ENCODE assay signal across 26 cellular contexts in genomic region chr6:41077536-41077935, GRCh38. TPM values are rescaled to one million over a fixed set of nuclear protein-coding genes. Genes with fewer than 3 reads are reported as not detected.
A peak's percentile ranks its signal among the peaks of the same experiment; 100 is the strongest.
DNase-seq lines count a peak whose midpoint lies in the region; ATAC-seq and TF ChIP-seq lines count a peak whose summit lies in the region.
"Had no signal": no experiment of that assay in that cellular context is flagged by ENCODE, and none has a peak within 500 bp of the region (broad histone marks: within the 10 kb centered on the region; RNA-seq: fewer than 3 reads in every experiment).

No MANE protein-coding gene starts in this region.

- CTCF ChIA-PET in activated CD4-positive, alpha-beta T cell treated with anti-CD3 and anti-CD28 coated beads for 36 hours (lab: Charles Lee), result no interaction called here
- CTCF ChIA-PET in activated CD4-positive, alpha-beta T cell treated with anti-CD3 and anti-CD28 coated beads, Interleukin-2, amount 10 ng/mL, durations not matched to agents 7 days and 5 days (lab: Charles Lee), result no interaction called here
- CTCF ChIA-PET in PC-9 (lab: Charles Lee), result no interaction called here

- peak overlapping the region; percentile 43 for H3K27ac Mint-ChIP-seq in activated CD4-positive, alpha-beta T cell treated with anti-CD3 and anti-CD28 coated beads for 36 hours
- H3K27ac Mint-ChIP-seq in activated CD4-positive, alpha-beta T cell treated with anti-CD3 and anti-CD28 coated beads, Interleukin-2, amount 10 ng/mL, durations not matched to agents 7 days and 5 days, result no peak overlapping the region

- no peaks in the 10 kb centered on the region for H3K9me3 ChIP-seq in Loucy (ENCODE audit: insufficient read depth, low read depth, low read length)
- H3K9me3 ChIP-seq in PC-9 (ENCODE audit: insufficient read depth, low read depth), result no peaks in the 10 kb centered on the region
- H3K9me3 ChIP-seq: SJSA1 had no signal

- intact Hi-C loops in activated CD4-positive, alpha-beta T cell treated with anti-CD3 and anti-CD28 coated beads for 36 hours (cut with DNase I, micrococcal nuclease), result loop anchor here in 1 of 2 experiments (10.0 kb wide), 1 partner anchor 107 kb away; no protein-coding TSS in a partner anchor
- intact Hi-C loops in PC-9 (cut with micrococcal nuclease; ENCODE audit: unreplicated experiment), result loop anchor here (5.0 kb wide), 1 partner anchor 1965 kb away; no protein-coding TSS in a partner anchor

- no peak for ATAC-seq in activated CD4-positive, alpha-beta T cell treated with anti-CD3 and anti-CD28 coated beads for 36 hours
- ATAC-seq: HCT116 had no signal

- H3K9me2 ChIP-seq in Loucy (replicated peaks; ENCODE audit: low read depth, low read length), result no peaks in the 10 kb centered on the region
- H3K9me2 ChIP-seq in PC-9 (ENCODE audit: insufficient read depth), result no peaks in the 10 kb centered on the region

- no TSS peak for BruUV-seq in PC-9 (replicated peaks; lab: Mats Ljungman, UMichigan)

- H3K4me3 Mint-ChIP-seq in activated CD4-positive, alpha-beta T cell treated with anti-CD3 and anti-CD28 coated beads for 36 hours, result no peak overlapping the region
- H3K4me3 Mint-ChIP-seq in activated CD4-positive, alpha-beta T cell treated with anti-CD3 and anti-CD28 coated beads, Interleukin-2, amount 10 ng/mL, durations not matched to agents 7 days and 5 days, result no peak overlapping the region
- H3K4me3 Mint-ChIP-seq: CD8-positive, alpha-beta memory T cell had no signal

- H3K4me1 ChIP-seq in Loucy (ENCODE audit: insufficient read depth, low read length, poor library complexity, severe bottlenecking) (peaks cover 81% of the 10 kb centered on the region), PC-9 (replicated peaks; ENCODE audit: insufficient read depth) (peaks cover 20% of the 10 kb centered on the region)

- peak overlapping the region; percentile 96 for H3K9ac ChIP-seq in Loucy (ENCODE audit: low read depth, low read length, poor library complexity, severe bottlenecking)

- H4K20me1 ChIP-seq in Loucy (ENCODE audit: insufficient read depth, low read length, poor library complexity, severe bottlenecking), result peaks cover 88% of the 10 kb centered on the region
- H4K20me1 ChIP-seq in PC-9 (ENCODE audit: insufficient read depth), result peaks cover 57% of the 10 kb centered on the region

- H3K4me3 ChIP-seq in Loucy (ENCODE audit: low read length, poor library complexity, severe bottlenecking), result peak overlapping the region; percentile 94
- H3K4me3 ChIP-seq in PC-9, result no peak overlapping the region
- no peak overlapping the region for H3K4me3 ChIP-seq in coronary artery
- H3K4me3 ChIP-seq: SJSA1 had no signal

- H3F3A ChIP-seq in Loucy (ENCODE audit: low read depth), result peaks cover 3% of the 10 kb centered on the region
- H3F3A ChIP-seq in PC-9 (ENCODE audit: insufficient read depth, low read depth), result peaks cover 22% of the 10 kb centered on the region

- POLR2A ChIA-PET in activated CD4-positive, alpha-beta T cell treated with anti-CD3 and anti-CD28 coated beads for 36 hours (lab: Charles Lee), result no interaction called here
- POLR2A ChIA-PET in activated CD4-positive, alpha-beta T cell treated with anti-CD3 and anti-CD28 coated beads, Interleukin-2, amount 10 ng/mL, durations not matched to agents 7 days and 5 days (lab: Charles Lee), result no interaction called here
- POLR2A ChIA-PET in PC-9 (lab: Charles Lee; ENCODE audit: unreplicated experiment), result no interaction called here

- H3K36me3 ChIP-seq in Loucy (ENCODE audit: insufficient read depth, low read length), result peaks cover 41% of the 10 kb centered on the region
- H3K36me3 ChIP-seq in PC-9 (ENCODE audit: low read depth), result peaks cover 44% of the 10 kb centered on the region

- peaks cover 68% of the 10 kb centered on the region for H3K4me1 Mint-ChIP-seq in activated CD4-positive, alpha-beta T cell treated with anti-CD3 and anti-CD28 coated beads for 36 hours
- H3K4me1 Mint-ChIP-seq in activated CD4-positive, alpha-beta T cell treated with anti-CD3 and anti-CD28 coated beads, Interleukin-2, amount 10 ng/mL, durations not matched to agents 7 days and 5 days, result peaks cover 66% of the 10 kb centered on the region

- no peak overlapping the region for H3K27ac ChIP-seq in PC-9
- H3K27ac ChIP-seq in coronary artery, result no peak overlapping the region
- H3K27ac ChIP-seq: C4-2B, SJSA1 had no signal

- no peak for DNase-seq in activated CD4-positive, alpha-beta T cell treated with anti-CD3 and anti-CD28 coated beads for 36 hours
- DNase-seq in activated CD4-positive, alpha-beta T cell treated with anti-CD3 and anti-CD28 coated beads, Interleukin-2, amount 10 ng/mL, durations not matched to agents 7 days and 5 days, result no peak
- DNase-seq in PC-9, result no peak
- DNase-seq in left kidney (ENCODE audit: low read depth, low spot score), result peak; percentile 57
- no peak for DNase-seq in activated gamma-delta T cell treated with Interleukin-2 at 50 U/mL for 16 hours
- DNase-seq in coronary artery (ENCODE audit: low spot score), result no peak
- DNase-seq in germinal center (ENCODE audit: low spot score), result no peak
- DNase-seq: 8988T; Calu3; CD8-positive, alpha-beta memory T cell; DMS153; GF-D8; GOT3; KBM-7; MV-4-11; NCI-H1694; NCI-H2081 treated with DMSO at 0.1 percent for 48 hours; NCI-H748 treated with DMSO at 0.1 percent for 48 hours; NK-92 treated with Interleukin-12 subunit alpha and Interleukin-12 subunit beta, amount 100 ng/mL, for 24 hours had no signal

- H3K9me3 Mint-ChIP-seq in activated CD4-positive, alpha-beta T cell treated with anti-CD3 and anti-CD28 coated beads for 36 hours (ENCODE audit: low read depth), result no peaks in the 10 kb centered on the region
- no peaks in the 10 kb centered on the region for H3K9me3 Mint-ChIP-seq in activated CD4-positive, alpha-beta T cell treated with anti-CD3 and anti-CD28 coated beads, Interleukin-2, amount 10 ng/mL, durations not matched to agents 7 days and 5 days
- H3K9me3 Mint-ChIP-seq: CD8-positive, alpha-beta memory T cell had no signal

- H3K79me2 ChIP-seq in Loucy (ENCODE audit: insufficient read depth, low read length), result peaks cover 95% of the 10 kb centered on the region
- H3K79me2 ChIP-seq in PC-9 (ENCODE audit: low read depth), result peaks cover 70% of the 10 kb centered on the region

- peaks cover 52% of the 10 kb centered on the region for H3K36me3 Mint-ChIP-seq in activated CD4-positive, alpha-beta T cell treated with anti-CD3 and anti-CD28 coated beads for 36 hours (ENCODE audit: low read depth)
- H3K36me3 Mint-ChIP-seq in activated CD4-positive, alpha-beta T cell treated with anti-CD3 and anti-CD28 coated beads, Interleukin-2, amount 10 ng/mL, durations not matched to agents 7 days and 5 days (ENCODE audit: low read depth), result peaks cover 43% of the 10 kb centered on the region

- H2AFZ ChIP-seq in Loucy (ENCODE audit: low read length) (no peak overlapping the region), PC-9 (no peak overlapping the region)

- no peaks in the 10 kb centered on the region for H3K27me3 Mint-ChIP-seq in activated CD4-positive, alpha-beta T cell treated with anti-CD3 and anti-CD28 coated beads for 36 hours
- no peaks in the 10 kb centered on the region for H3K27me3 Mint-ChIP-seq in activated CD4-positive, alpha-beta T cell treated with anti-CD3 and anti-CD28 coated beads, Interleukin-2, amount 10 ng/mL, durations not matched to agents 7 days and 5 days

- TF ChIP-seq CTCF in Loucy (conservative IDR thresholded peaks at IDR 0.05; ENCODE audit: low read length), result no peak
- TF ChIP-seq CTCF in PC-9 (conservative IDR thresholded peaks at IDR 0.05), result no peak
- no peak for TF ChIP-seq CTCF in coronary artery (IDR thresholded peaks at IDR 0.05)

- H3K4me2 ChIP-seq in Loucy (ENCODE audit: low read depth, low read length, poor library complexity, severe bottlenecking) (peak overlapping the region; percentile 100), PC-9 (peak overlapping the region; percentile 11; the same call in 1 of the 2 replicates)

- peaks cover 5% of the 10 kb centered on the region for H3K27me3 ChIP-seq in Loucy (ENCODE audit: insufficient read depth, low read length, poor library complexity, severe bottlenecking)
- no peaks in the 10 kb centered on the region for H3K27me3 ChIP-seq in PC-9 (ENCODE audit: insufficient read depth, low read depth)
- H3K27me3 ChIP-seq: SJSA1 had no signal

RNA-seq across cellular contexts. Expression of gene NFYA, which starts 4.8 kb away (rescaled TPM):
- 10 to 100 TPM; 31.5 to 38.2 TPM for total RNA-seq in activated CD4-positive, alpha-beta T cell treated with anti-CD3 and anti-CD28 coated beads for 36 hours
- 10 to 100 TPM; 33.8 to 36.9 TPM for total RNA-seq in activated CD4-positive, alpha-beta T cell treated with anti-CD3 and anti-CD28 coated beads, Interleukin-2, amount 10 ng/mL, durations not matched to agents 7 days and 5 days
- total RNA-seq in PC-9 (2021), result 27.3 and 31.9 TPM in 2 replicates

RNA-seq across cellular contexts. Expression of gene OARD1, which starts 5.4 kb away (rescaled TPM):
- total RNA-seq in activated CD4-positive, alpha-beta T cell treated with anti-CD3 and anti-CD28 coated beads for 36 hours, result 10 to 100 TPM; 35.3 to 45.1 TPM
- 10 to 100 TPM; 28.4 to 32.2 TPM for total RNA-seq in activated CD4-positive, alpha-beta T cell treated with anti-CD3 and anti-CD28 coated beads, Interleukin-2, amount 10 ng/mL, durations not matched to agents 7 days and 5 days
- 30.7 and 35.0 TPM in 2 replicates for total RNA-seq in PC-9 (2021)

RNA-seq across cellular contexts. Expression of gene APOBEC2, which starts 24.5 kb away (rescaled TPM):
- total RNA-seq in activated CD4-positive, alpha-beta T cell treated with anti-CD3 and anti-CD28 coated beads for 36 hours, result not detected
- not detected for total RNA-seq in activated CD4-positive, alpha-beta T cell treated with anti-CD3 and anti-CD28 coated beads, Interleukin-2, amount 10 ng/mL, durations not matched to agents 7 days and 5 days
- not detected in 2 replicates for total RNA-seq in PC-9 (2021)
- total RNA-seq: Calu3; CD8-positive, alpha-beta memory T cell; Daoy; HT1080; NCI-H460; SJSA1 had no signal

RNA-seq across cellular contexts. Expression of gene TSPO2, which starts 35.3 kb away (rescaled TPM):
- not detected for total RNA-seq in activated CD4-positive, alpha-beta T cell treated with anti-CD3 and anti-CD28 coated beads for 36 hours
- not detected for total RNA-seq in activated CD4-positive, alpha-beta T cell treated with anti-CD3 and anti-CD28 coated beads, Interleukin-2, amount 10 ng/mL, durations not matched to agents 7 days and 5 days
- total RNA-seq in PC-9 (2021), result not detected in 2 replicates
- total RNA-seq: Calu3; CD8-positive, alpha-beta memory T cell; Daoy; NCI-H460; SJSA1 had no signal

RNA-seq across cellular contexts. Expression of gene UNC5CL, which starts 38.5 kb away (rescaled TPM):
- 1 to 10 TPM; 1.8 to 1.9 TPM for total RNA-seq in activated CD4-positive, alpha-beta T cell treated with anti-CD3 and anti-CD28 coated beads for 36 hours
- 1 to 10 TPM; 1.1 to 1.6 TPM for total RNA-seq in activated CD4-positive, alpha-beta T cell treated with anti-CD3 and anti-CD28 coated beads, Interleukin-2, amount 10 ng/mL, durations not matched to agents 7 days and 5 days
- 1.7 and 2.1 TPM in 2 replicates for total RNA-seq in PC-9 (2021)
- total RNA-seq: SJSA1 had no signal
